Comparison of ENCODE assay signal across 8 cellular contexts in the genomic region with DNA sequence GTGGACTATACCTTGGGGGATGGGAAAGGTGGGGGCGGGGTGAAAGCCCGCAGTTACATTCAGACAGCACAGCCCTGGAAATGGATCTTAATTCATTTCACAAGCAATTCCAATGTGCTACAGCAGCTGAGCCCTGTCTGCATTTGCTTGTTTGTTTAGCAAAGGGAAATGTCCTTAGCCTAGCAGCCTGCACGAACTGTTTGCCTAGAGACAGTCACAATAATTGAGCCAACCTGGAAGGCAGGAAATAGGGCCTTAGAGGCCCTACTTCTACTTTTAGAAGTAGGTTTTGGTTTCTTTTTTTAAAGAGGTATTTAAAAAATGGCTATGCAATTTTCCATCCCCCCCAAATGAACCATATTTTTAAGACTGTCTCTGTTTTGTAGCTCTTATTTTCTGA.
A peak's percentile ranks its signal among the peaks of the same experiment; 100 is the strongest.
DNase-seq lines count a peak whose midpoint lies in the region; ATAC-seq lines count a peak whose summit lies in the region.

No MANE protein-coding gene starts in this region.

- DNase-seq in DMS79 treated with DMSO at 0.1 percent for 48 hours (lab: John Stamatoyannopoulos, UW) (peak; percentile 31), HuH-7 (ENCODE audit: low spot score) (peak; percentile 13), adipocyte (ENCODE audit: low read depth) (peak; percentile 27), renal cortical epithelial cell (ENCODE audit: low read depth) (peak; percentile 78), foreskin melanocyte (no peak), iPS-NIHi7 (ENCODE audit: extremely low spot score) (no peak)

- no peaks in the 10 kb centered on the region for H3K4me1 ChIP-seq in adipocyte (ENCODE audit: control insufficient read depth, insufficient read depth, low read length)

- H3K27me3 ChIP-seq in adipocyte (replicated peaks; ENCODE audit: control insufficient read depth, insufficient read depth, low read length), result no peaks in the 10 kb centered on the region

- no peak overlapping the region for H3K9ac ChIP-seq in adipocyte (ENCODE audit: low read length)

- ATAC-seq in GM19438 (IDR thresholded peaks at IDR 0.05; ENCODE audit: low read depth, unreplicated experiment) (peak; percentile 89), HG03439 (IDR thresholded peaks at IDR 0.05; ENCODE audit: unreplicated experiment) (no peak)

- no peak overlapping the region for H3K4me3 ChIP-seq in adipocyte (ENCODE audit: low read length)

- no peaks in the 10 kb centered on the region for H3K36me3 ChIP-seq in adipocyte (ENCODE audit: control insufficient read depth, insufficient read depth, low read length, severe bottlenecking)

- peaks cover 11% of the 10 kb centered on the region for H3K9me3 ChIP-seq in adipocyte (ENCODE audit: control insufficient read depth, low read length)

Comparison
In these comparisons a context has a peak if more than half of its experiments do, and no peak if none do; other contexts are left out.
1. DNase-seq: peak in DMS79 treated with DMSO at 0.1 percent for 48 hours (single experiment), HuH-7 (single experiment), adipocyte (single experiment) and renal cortical epithelial cell (single experiment); none in foreskin melanocyte (single experiment) and iPS-NIHi7 (single experiment).